In the genomic region with DNA sequence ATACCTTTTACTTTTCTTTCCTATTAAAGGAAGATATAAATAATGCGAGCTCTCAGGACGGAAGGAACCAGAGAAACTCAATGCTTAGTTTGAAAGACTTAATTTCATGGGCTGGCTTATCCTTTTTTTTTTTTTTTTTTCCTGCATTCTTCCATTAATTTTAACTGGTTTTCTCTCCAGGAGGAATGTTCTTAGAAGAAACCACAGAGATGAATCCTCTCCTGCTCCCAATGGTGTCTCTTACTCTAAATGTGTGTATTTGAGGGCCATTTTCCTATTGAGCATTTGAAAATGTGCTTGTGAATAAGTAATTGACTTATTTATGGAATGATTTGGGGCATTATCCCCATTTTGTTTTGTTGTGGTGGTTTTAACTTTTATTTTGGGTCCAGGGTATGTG, we compare ENCODE assay signal across 1 cellular context.
TF ChIP-seq lines count a peak whose summit lies in the region.

No MANE protein-coding gene starts in this region.

TF ChIP-seq in GM23338, 12 proteins besides CTCF, POLR2A, EP300 and RAD21 (continued from another document):
- TF ChIP-seq NANOG (IDR thresholded peaks at IDR 0.05; ENCODE audit: borderline replicate concordance) (no peak), STAT1 (IDR thresholded peaks at IDR 0.05; ENCODE audit: unreplicated experiment) (no peak), ZNF114 (CRISPR knock-in tag; IDR thresholded peaks at IDR 0.05) (no peak), CREB1 (CRISPR knock-in tag; IDR thresholded peaks at IDR 0.05; ENCODE audit: low read depth) (no peak), EZH2phosphoT487 (IDR thresholded peaks at IDR 0.05; ENCODE audit: unreplicated experiment) (no peak), ZNF331 (CRISPR knock-in tag; IDR thresholded peaks at IDR 0.05; ENCODE audit: low read depth) (no peak), EZH2 (IDR thresholded peaks at IDR 0.05; ENCODE audit: low read depth, unreplicated experiment) (no peak)
- TF ChIP-seq, protein P1, sequence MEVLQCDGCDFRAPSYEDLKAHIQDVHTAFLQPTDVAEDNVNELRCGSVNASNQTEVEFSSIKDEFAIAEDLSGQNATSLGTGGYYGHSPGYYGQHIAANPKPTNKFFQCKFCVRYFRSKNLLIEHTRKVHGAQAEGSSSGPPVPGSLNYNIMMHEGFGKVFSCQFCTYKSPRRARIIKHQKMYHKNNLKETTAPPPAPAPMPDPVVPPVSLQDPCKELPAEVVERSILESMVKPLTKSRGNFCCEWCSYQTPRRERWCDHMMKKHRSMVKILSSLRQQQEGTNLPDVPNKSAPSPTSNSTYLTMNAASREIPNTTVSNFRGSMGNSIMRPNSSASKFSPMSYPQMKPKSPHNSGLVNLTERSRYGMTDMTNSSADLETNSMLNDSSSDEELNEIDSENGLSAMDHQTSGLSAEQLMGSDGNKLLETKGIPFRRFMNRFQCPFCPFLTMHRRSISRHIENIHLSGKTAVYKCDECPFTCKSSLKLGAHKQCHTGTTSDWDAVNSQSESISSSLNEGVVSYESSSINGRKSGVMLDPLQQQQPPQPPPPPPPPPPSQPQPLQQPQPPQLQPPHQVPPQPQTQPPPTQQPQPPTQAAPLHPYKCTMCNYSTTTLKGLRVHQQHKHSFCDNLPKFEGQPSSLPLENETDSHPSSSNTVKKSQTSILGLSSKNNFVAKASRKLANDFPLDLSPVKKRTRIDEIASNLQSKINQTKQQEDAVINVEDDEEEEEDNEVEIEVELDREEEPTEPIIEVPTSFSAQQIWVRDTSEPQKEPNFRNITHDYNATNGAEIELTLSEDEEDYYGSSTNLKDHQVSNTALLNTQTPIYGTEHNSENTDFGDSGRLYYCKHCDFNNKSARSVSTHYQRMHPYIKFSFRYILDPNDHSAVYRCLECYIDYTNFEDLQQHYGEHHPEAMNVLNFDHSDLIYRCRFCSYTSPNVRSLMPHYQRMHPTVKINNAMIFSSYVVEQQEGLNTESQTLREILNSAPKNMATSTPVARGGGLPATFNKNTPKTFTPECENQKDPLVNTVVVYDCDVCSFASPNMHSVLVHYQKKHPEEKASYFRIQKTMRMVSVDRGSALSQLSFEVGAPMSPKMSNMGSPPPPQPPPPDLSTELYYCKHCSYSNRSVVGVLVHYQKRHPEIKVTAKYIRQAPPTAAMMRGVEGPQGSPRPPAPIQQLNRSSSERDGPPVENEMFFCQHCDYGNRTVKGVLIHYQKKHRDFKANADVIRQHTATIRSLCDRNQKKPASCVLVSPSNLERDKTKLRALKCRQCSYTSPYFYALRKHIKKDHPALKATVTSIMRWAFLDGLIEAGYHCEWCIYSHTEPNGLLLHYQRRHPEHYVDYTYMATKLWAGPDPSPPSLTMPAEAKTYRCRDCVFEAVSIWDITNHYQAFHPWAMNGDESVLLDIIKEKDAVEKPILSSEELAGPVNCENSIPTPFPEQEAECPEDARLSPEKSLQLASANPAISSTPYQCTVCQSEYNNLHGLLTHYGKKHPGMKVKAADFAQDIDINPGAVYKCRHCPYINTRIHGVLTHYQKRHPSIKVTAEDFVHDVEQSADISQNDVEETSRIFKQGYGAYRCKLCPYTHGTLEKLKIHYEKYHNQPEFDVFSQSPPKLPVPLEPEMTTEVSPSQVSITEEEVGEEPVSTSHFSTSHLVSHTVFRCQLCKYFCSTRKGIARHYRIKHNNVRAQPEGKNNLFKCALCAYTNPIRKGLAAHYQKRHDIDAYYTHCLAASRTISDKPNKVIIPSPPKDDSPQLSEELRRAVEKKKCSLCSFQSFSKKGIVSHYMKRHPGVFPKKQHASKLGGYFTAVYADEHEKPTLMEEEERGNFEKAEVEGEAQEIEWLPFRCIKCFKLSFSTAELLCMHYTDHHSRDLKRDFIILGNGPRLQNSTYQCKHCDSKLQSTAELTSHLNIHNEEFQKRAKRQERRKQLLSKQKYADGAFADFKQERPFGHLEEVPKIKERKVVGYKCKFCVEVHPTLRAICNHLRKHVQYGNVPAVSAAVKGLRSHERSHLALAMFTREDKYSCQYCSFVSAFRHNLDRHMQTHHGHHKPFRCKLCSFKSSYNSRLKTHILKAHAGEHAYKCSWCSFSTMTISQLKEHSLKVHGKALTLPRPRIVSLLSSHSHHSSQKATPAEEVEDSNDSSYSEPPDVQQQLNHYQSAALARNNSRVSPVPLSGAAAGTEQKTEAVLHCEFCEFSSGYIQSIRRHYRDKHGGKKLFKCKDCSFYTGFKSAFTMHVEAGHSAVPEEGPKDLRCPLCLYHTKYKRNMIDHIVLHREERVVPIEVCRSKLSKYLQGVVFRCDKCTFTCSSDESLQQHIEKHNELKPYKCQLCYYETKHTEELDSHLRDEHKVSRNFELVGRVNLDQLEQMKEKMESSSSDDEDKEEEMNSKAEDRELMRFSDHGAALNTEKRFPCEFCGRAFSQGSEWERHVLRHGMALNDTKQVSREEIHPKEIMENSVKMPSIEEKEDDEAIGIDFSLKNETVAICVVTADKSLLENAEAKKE (CRISPR knock-in tag; IDR thresholded peaks at IDR 0.05), result no peak
- TF ChIP-seq, protein P2, sequence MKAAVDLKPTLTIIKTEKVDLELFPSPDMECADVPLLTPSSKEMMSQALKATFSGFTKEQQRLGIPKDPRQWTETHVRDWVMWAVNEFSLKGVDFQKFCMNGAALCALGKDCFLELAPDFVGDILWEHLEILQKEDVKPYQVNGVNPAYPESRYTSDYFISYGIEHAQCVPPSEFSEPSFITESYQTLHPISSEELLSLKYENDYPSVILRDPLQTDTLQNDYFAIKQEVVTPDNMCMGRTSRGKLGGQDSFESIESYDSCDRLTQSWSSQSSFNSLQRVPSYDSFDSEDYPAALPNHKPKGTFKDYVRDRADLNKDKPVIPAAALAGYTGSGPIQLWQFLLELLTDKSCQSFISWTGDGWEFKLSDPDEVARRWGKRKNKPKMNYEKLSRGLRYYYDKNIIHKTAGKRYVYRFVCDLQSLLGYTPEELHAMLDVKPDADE (IDR thresholded peaks at IDR 0.05), result no peak
- TF ChIP-seq, protein P3, sequence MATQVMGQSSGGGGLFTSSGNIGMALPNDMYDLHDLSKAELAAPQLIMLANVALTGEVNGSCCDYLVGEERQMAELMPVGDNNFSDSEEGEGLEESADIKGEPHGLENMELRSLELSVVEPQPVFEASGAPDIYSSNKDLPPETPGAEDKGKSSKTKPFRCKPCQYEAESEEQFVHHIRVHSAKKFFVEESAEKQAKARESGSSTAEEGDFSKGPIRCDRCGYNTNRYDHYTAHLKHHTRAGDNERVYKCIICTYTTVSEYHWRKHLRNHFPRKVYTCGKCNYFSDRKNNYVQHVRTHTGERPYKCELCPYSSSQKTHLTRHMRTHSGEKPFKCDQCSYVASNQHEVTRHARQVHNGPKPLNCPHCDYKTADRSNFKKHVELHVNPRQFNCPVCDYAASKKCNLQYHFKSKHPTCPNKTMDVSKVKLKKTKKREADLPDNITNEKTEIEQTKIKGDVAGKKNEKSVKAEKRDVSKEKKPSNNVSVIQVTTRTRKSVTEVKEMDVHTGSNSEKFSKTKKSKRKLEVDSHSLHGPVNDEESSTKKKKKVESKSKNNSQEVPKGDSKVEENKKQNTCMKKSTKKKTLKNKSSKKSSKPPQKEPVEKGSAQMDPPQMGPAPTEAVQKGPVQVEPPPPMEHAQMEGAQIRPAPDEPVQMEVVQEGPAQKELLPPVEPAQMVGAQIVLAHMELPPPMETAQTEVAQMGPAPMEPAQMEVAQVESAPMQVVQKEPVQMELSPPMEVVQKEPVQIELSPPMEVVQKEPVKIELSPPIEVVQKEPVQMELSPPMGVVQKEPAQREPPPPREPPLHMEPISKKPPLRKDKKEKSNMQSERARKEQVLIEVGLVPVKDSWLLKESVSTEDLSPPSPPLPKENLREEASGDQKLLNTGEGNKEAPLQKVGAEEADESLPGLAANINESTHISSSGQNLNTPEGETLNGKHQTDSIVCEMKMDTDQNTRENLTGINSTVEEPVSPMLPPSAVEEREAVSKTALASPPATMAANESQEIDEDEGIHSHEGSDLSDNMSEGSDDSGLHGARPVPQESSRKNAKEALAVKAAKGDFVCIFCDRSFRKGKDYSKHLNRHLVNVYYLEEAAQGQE (IDR thresholded peaks at IDR 0.05; ENCODE audit: unreplicated experiment), result no peak
